ENCODE assay signal across 14 cellular contexts in genomic region chr2:164793531-164793930, GRCh38. TPM values are rescaled to one million over a fixed set of nuclear protein-coding genes. Genes with fewer than 3 reads are reported as not detected.
"Had no signal": no experiment of that assay in that cellular context is flagged by ENCODE, and none has a peak within 500 bp of the region (broad histone marks: within the 10 kb centered on the region; RNA-seq: fewer than 3 reads in every experiment).

No MANE protein-coding gene starts in this region.

- H3K27ac ChIP-seq: neutrophil had no signal

- H3K27me3 Mint-ChIP-seq: activated CD8-positive, alpha-beta memory T cell treated with anti-CD3 and anti-CD28 coated beads, Interleukin-2, amount 10 ng/mL, durations not matched to agents 7 days and 5 days; activated T-cell treated with anti-CD3 and anti-CD28 coated beads, Interleukin-2, amount 50 U/mL, for 24 hours; type B pancreatic cell had no signal

- H3K27me3 ChIP-seq: neutrophil, right atrium auricular region had no signal

- H3K4me1 Mint-ChIP-seq: activated CD8-positive, alpha-beta memory T cell treated with anti-CD3 and anti-CD28 coated beads, Interleukin-2, amount 10 ng/mL, durations not matched to agents 7 days and 5 days; naive thymus-derived CD4-positive, alpha-beta T cell had no signal

- H3K27ac Mint-ChIP-seq: activated CD8-positive, alpha-beta memory T cell treated with anti-CD3 and anti-CD28 coated beads, Interleukin-2, amount 10 ng/mL, durations not matched to agents 7 days and 5 days; activated naive CD4-positive, alpha-beta T cell treated with anti-CD3 and anti-CD28 coated beads, Interleukin-2, amount 50 U/mL, for 72 hours; activated T-cell treated with anti-CD3 and anti-CD28 coated beads, Interleukin-2, amount 50 U/mL, for 24 hours; naive thymus-derived CD4-positive, alpha-beta T cell had no signal

- H3K4me3 Mint-ChIP-seq: activated CD8-positive, alpha-beta memory T cell treated with anti-CD3 and anti-CD28 coated beads, Interleukin-2, amount 10 ng/mL, durations not matched to agents 7 days and 5 days; activated T-cell treated with anti-CD3 and anti-CD28 coated beads, Interleukin-2, amount 50 U/mL, for 24 hours; naive thymus-derived CD4-positive, alpha-beta T cell had no signal

- H3K36me3 ChIP-seq: neutrophil, right atrium auricular region had no signal

- H3K4me3 ChIP-seq: right atrium auricular region, smooth muscle cell had no signal

- H3K9me3 Mint-ChIP-seq: activated naive CD4-positive, alpha-beta T cell treated with anti-CD3 and anti-CD28 coated beads, Interleukin-2, amount 50 U/mL, for 72 hours; activated T-cell treated with anti-CD3 and anti-CD28 coated beads, Interleukin-2, amount 50 U/mL, for 24 hours; type B pancreatic cell had no signal

- H3K36me3 Mint-ChIP-seq: activated CD8-positive, alpha-beta memory T cell treated with anti-CD3 and anti-CD28 coated beads, Interleukin-2, amount 10 ng/mL, durations not matched to agents 7 days and 5 days; activated naive CD4-positive, alpha-beta T cell treated with anti-CD3 and anti-CD28 coated beads, Interleukin-2, amount 50 U/mL, for 72 hours; naive thymus-derived CD4-positive, alpha-beta T cell; type B pancreatic cell had no signal

- DNase-seq: activated CD4-positive, alpha-beta T cell treated with anti-CD3 and anti-CD28 coated beads, Interleukin-2, amount 50 U/mL, for 48 hours; activated CD8-positive, alpha-beta memory T cell treated with anti-CD3 and anti-CD28 coated beads, Interleukin-2, amount 10 ng/mL, durations not matched to agents 7 days and 5 days; activated effector memory CD4-positive, alpha-beta T cell treated with anti-CD3 and anti-CD28 coated beads, Interleukin-2, amount 50 U/mL, for 16 hours; activated T-cell treated with anti-CD3 and anti-CD28 coated beads, Interleukin-2, amount 50 U/mL, for 24 hours; amygdala; head of caudate nucleus; naive thymus-derived CD4-positive, alpha-beta T cell; substantia nigra had no signal

- H3K4me2 ChIP-seq: smooth muscle cell had no signal

- ATAC-seq: activated CD4-positive, CD25-positive, alpha-beta regulatory T cell treated with anti-CD3 and anti-CD28 coated beads, Interleukin-2, amount 50 U/mL, for 24 hours; activated CD8-positive, alpha-beta memory T cell treated with anti-CD3 and anti-CD28 coated beads, Interleukin-2, amount 10 ng/mL, durations not matched to agents 7 days and 5 days; activated naive CD4-positive, alpha-beta T cell treated with anti-CD3 and anti-CD28 coated beads, Interleukin-2, amount 50 U/mL, for 72 hours; naive thymus-derived CD4-positive, alpha-beta T cell had no signal

- H3K9me3 ChIP-seq: neutrophil, right atrium auricular region had no signal

RNA-seq across cellular contexts. Expression of gene COBLL1, which starts 48.1 kb away (rescaled TPM):
- total RNA-seq: activated CD8-positive, alpha-beta memory T cell treated with anti-CD3 and anti-CD28 coated beads, Interleukin-2, amount 10 ng/mL, durations not matched to agents 7 days and 5 days had no signal
